18 cellular contexts compared by ENCODE assay signal in the genomic region with DNA sequence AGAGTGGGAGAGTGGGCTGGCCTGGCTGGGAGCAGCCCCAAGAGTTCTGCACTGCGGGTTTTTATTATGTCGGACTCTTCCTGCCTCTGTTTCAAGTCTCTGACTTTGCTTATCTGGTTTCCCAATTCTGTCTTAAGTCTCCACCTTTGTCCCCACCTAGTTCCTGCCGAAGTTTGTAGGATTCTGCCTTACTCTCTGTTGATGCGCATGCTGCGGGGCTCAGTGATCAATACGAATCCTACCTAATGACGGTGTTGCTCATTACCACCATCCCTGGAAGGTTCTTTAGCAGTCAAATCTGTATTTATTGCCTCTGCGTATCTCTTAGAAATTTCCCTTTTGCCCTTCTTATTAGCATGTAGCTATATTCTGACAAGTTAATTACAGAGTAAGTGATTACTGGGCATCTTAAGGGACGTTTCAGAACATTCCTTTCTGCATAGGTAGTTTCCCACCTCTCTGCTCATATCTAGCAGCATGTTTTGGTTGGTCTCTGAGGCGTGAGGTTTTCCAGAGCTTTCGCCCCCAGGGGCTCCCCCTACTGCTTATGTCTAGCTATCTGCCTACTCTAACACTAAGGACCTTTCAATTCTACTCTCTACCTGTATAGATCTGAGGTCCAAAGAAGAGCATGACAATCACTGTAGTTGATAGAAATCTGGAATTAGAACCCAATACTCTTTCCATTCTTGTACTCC.
DNase-seq lines count a peak whose midpoint lies in the region; ATAC-seq and TF ChIP-seq lines count a peak whose summit lies in the region.
"Had no signal": no experiment of that assay in that cellular context is flagged by ENCODE, and none has a peak within 500 bp of the region (broad histone marks: within the 10 kb centered on the region; RNA-seq: fewer than 3 reads in every experiment).

No MANE protein-coding gene starts in this region.

- peak; percentile 19 for TF ChIP-seq CTCF in cardiac fibroblast (IDR thresholded peaks at IDR 0.05; ENCODE audit: low read depth, low read length)

- POLR2A ChIA-PET in activated CD4-positive, alpha-beta memory T cell treated with anti-CD3 and anti-CD28 coated beads, Interleukin-2, amount 10 ng/mL, durations not matched to agents 7 days and 5 days (lab: Charles Lee), result no interaction called here

- H3K27ac Mint-ChIP-seq in activated CD4-positive, alpha-beta memory T cell treated with anti-CD3 and anti-CD28 coated beads, Interleukin-2, amount 10 ng/mL, durations not matched to agents 7 days and 5 days, result no peak overlapping the region
- H3K27ac Mint-ChIP-seq: naive thymus-derived CD8-positive, alpha-beta T cell; stimulated activated naive CD8-positive, alpha-beta T cell treated with anti-CD3 and anti-CD28 coated beads, Interleukin-15, Interleukin-2, amounts not matched to agents 100 ng/mL and 50 ng/mL, for 24 hours had no signal

- ATAC-seq in left lobe of liver (peak; percentile 35), HG02678 (IDR thresholded peaks at IDR 0.05; ENCODE audit: unreplicated experiment) (no peak)
- ATAC-seq: left lung; naive thymus-derived CD8-positive, alpha-beta T cell had no signal

- no peak overlapping the region for H3K4me3 Mint-ChIP-seq in activated CD4-positive, alpha-beta memory T cell treated with anti-CD3 and anti-CD28 coated beads, Interleukin-2, amount 10 ng/mL, durations not matched to agents 7 days and 5 days
- H3K4me3 Mint-ChIP-seq: naive thymus-derived CD8-positive, alpha-beta T cell; stimulated activated naive CD8-positive, alpha-beta T cell treated with anti-CD3 and anti-CD28 coated beads, Interleukin-15, Interleukin-2, amounts not matched to agents 100 ng/mL and 50 ng/mL, for 24 hours had no signal

- no peaks in the 10 kb centered on the region for H3K36me3 Mint-ChIP-seq in activated CD4-positive, alpha-beta memory T cell treated with anti-CD3 and anti-CD28 coated beads, Interleukin-2, amount 10 ng/mL, durations not matched to agents 7 days and 5 days (ENCODE audit: low read depth)
- H3K36me3 Mint-ChIP-seq: naive thymus-derived CD8-positive, alpha-beta T cell had no signal

- no peak overlapping the region for H3K4me3 ChIP-seq in cardiac fibroblast (replicated peaks in 1 of 2; ENCODE audit: low read depth in 2 of 2, low read length in 2 of 2)
- H3K4me3 ChIP-seq: left lung, sigmoid colon had no signal

- H3K4me1 Mint-ChIP-seq in activated CD4-positive, alpha-beta memory T cell treated with anti-CD3 and anti-CD28 coated beads, Interleukin-2, amount 10 ng/mL, durations not matched to agents 7 days and 5 days, result no peaks in the 10 kb centered on the region
- H3K4me1 Mint-ChIP-seq: naive thymus-derived CD8-positive, alpha-beta T cell had no signal

- H3K9me3 Mint-ChIP-seq in activated CD4-positive, alpha-beta memory T cell treated with anti-CD3 and anti-CD28 coated beads, Interleukin-2, amount 10 ng/mL, durations not matched to agents 7 days and 5 days, result no peaks in the 10 kb centered on the region
- H3K9me3 Mint-ChIP-seq: naive thymus-derived CD8-positive, alpha-beta T cell; stimulated activated naive CD8-positive, alpha-beta T cell treated with anti-CD3 and anti-CD28 coated beads, Interleukin-15, Interleukin-2, amounts not matched to agents 100 ng/mL and 50 ng/mL, for 24 hours had no signal

- CTCF ChIA-PET in activated CD4-positive, alpha-beta memory T cell treated with anti-CD3 and anti-CD28 coated beads, Interleukin-2, amount 10 ng/mL, durations not matched to agents 7 days and 5 days (lab: Charles Lee), result no interaction called here

- no peaks in the 10 kb centered on the region for H3K27me3 Mint-ChIP-seq in activated CD4-positive, alpha-beta memory T cell treated with anti-CD3 and anti-CD28 coated beads, Interleukin-2, amount 10 ng/mL, durations not matched to agents 7 days and 5 days

- DNase-seq in ELF-1 (ENCODE audit: low read depth, low spot score) (peak; percentile 68), HuH-7 (ENCODE audit: low spot score) (peak; percentile 26), cardiac fibroblast (ENCODE audit: low read depth in 2 of 2) (no peak), left lobe of liver (ENCODE audit: low spot score) (no peak), DMS114 treated with DMSO at 0.1 percent for 48 hours (lab: John Stamatoyannopoulos, UW; ENCODE audit: unreplicated experiment) (no peak), SIG-M5 (lab: John Stamatoyannopoulos, UW) (no peak)
- no peak for DNase-seq in activated CD4-positive, alpha-beta memory T cell treated with anti-CD3 and anti-CD28 coated beads, Interleukin-2, amount 10 ng/mL, durations not matched to agents 7 days and 5 days
- DNase-seq: activated CD4-positive, alpha-beta T cell treated with anti-CD3 and anti-CD28 coated beads, Interleukin-2, amount 50 U/mL, for 48 hours; C1 segment of cervical spinal cord; effector memory CD4-positive, alpha-beta T cell; left lung; naive thymus-derived CD8-positive, alpha-beta T cell; NCI-H1092; NCI-H446 treated with DMSO at 0.1 percent for 48 hours; sigmoid colon; T1000 had no signal

Comparison
In these comparisons a context has a peak if more than half of its experiments do, and no peak if none do; other contexts are left out.
1. DNase-seq: peak in ELF-1 (single experiment) and HuH-7 (single experiment); none in cardiac fibroblast (0 of 2), left lobe of liver (single experiment), DMS114 treated with DMSO at 0.1 percent for 48 hours (single experiment), activated CD4-positive, alpha-beta memory T cell treated with anti-CD3 and anti-CD28 coated beads, Interleukin-2, amount 10 ng/mL, durations not matched to agents 7 days and 5 days (single experiment) and SIG-M5 (single experiment).